ENCODE assay signal across 31 cellular contexts in the genomic region with DNA sequence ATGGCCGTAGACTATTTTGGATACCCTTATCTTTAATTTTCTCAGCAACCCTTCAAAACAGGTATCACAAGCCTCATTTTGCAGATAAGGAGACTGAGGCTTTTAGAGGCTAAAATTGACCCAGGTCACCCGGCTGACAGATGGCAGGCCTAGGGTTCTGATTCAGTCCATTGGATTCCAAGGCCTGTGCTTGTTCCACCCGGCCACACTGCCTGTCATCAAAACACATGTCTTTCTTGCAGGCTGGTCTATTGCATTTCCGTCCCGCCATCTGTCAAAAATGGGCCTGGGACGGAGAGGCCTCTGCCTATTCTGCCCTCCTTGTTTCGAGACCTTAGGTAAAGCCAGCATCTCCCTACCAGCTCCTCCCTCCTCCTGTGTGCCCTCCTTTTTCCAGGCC. TPM values are rescaled to one million over a fixed set of nuclear protein-coding genes. Genes with fewer than 3 reads are reported as not detected.
DNase-seq lines count a peak whose midpoint lies in the region; ATAC-seq, FAIRE-seq and TF ChIP-seq lines count a peak whose summit lies in the region.
"Had no signal": no experiment of that assay in that cellular context is flagged by ENCODE, and none has a peak within 500 bp of the region (broad histone marks: within the 10 kb centered on the region; RNA-seq: fewer than 3 reads in every experiment).

No MANE protein-coding gene starts in this region.

- peak overlapping the region; percentile 14 for H2BK5ac ChIP-seq in IMR-90 (ENCODE audit: low read depth, low read length, poor library complexity, severe bottlenecking)

- H2AFZ ChIP-seq in IMR-90 (replicated peaks; ENCODE audit: low read length, poor library complexity): no peak overlapping the region
- no peak overlapping the region for H2AFZ ChIP-seq in endothelial cell of umbilical vein (ENCODE audit: low read depth, low read length)

- H3K9me3 Mint-ChIP-seq in progenitor cell of endocrine pancreas (ENCODE audit: low read depth): no peaks in the 10 kb centered on the region
- H3K9me3 Mint-ChIP-seq: activated CD8-positive, alpha-beta T cell treated with anti-CD3 and anti-CD28 coated beads for 36 hours; activated naive CD4-positive, alpha-beta T cell treated with anti-CD3 and anti-CD28 coated beads, Interleukin-2, amount 50 U/mL, for 24 hours; activated T-helper 17 cell treated with anti-CD3 and anti-CD28 coated beads, Interleukin-2, amount 50 U/mL, for 72 hours; stimulated activated naive CD8-positive, alpha-beta T cell treated with anti-CD3 and anti-CD28 coated beads, Interleukin-15, Interleukin-2, amounts not matched to agents 100 ng/mL and 50 ng/mL, for 24 hours had no signal

- H3K9me3 ChIP-seq in BLaER1 (no peaks in the 10 kb centered on the region), IMR-90 (ENCODE audit: control insufficient read depth, insufficient read depth, low read length) (no peaks in the 10 kb centered on the region), endothelial cell of umbilical vein (replicated peaks; ENCODE audit: control insufficient read depth, insufficient read depth, low read length) (no peaks in the 10 kb centered on the region)
- H3K9me3 ChIP-seq: Caco-2, gastrocnemius medialis, left lung, Peyer's patch had no signal

- no peak overlapping the region for H2AK9ac ChIP-seq in IMR-90 (replicated peaks; ENCODE audit: low read depth, low read length, poor library complexity)

- intact Hi-C loops in IMR-90 (cut with micrococcal nuclease): no loop called here
- intact Hi-C loops in endothelial cell of umbilical vein (cut with micrococcal nuclease): no loop called here

- H4K8ac ChIP-seq in IMR-90 (ENCODE audit: low read depth in 2 of 2, low read length in 2 of 2): no peak overlapping the region

- no peaks in the 10 kb centered on the region for H4K20me1 ChIP-seq in BLaER1
- peaks cover 3% of the 10 kb centered on the region; the same call in 1 of the 2 replicates for H4K20me1 ChIP-seq in IMR-90 (ENCODE audit: insufficient read depth, low read length)
- H4K20me1 ChIP-seq in endothelial cell of umbilical vein (replicated peaks; ENCODE audit: control insufficient read depth, extremely low read depth, insufficient read depth, low read length): no peaks in the 10 kb centered on the region

- TF ChIP-seq POLR2A in IMR-90 (IDR thresholded peaks at IDR 0.05; ENCODE audit: low read depth, low read length): no peak
- TF ChIP-seq POLR2A in endothelial cell of umbilical vein (IDR thresholded peaks at IDR 0.05; ENCODE audit: low read depth, low read length): peak; percentile 3

- dilution Hi-C loops in IMR-90 (cut with HindIII; ENCODE audit: low sequenced_read_pairs, unreplicated experiment): no loop called here
- dilution Hi-C loops in endothelial cell of umbilical vein (cut with MboI; ENCODE audit: extremely low pct_ligation_motif_present, low sequenced_read_pairs): no loop called here

- WGBS in IMR-90 (ENCODE audit: extremely low coverage in 2 of 2, insufficient read length in 1 of 2), 2 experiments: 86% methylated on average over 1 of the region's 7 CpGs; no CpG with 5 or more reads in 1 of the 2 experiments

- TF ChIP-seq RAD21 in IMR-90 (IDR thresholded peaks at IDR 0.05; ENCODE audit: low read length): no peak

- no peak overlapping the region for H3K18ac ChIP-seq in IMR-90 (ENCODE audit: low read depth, low read length)

- H3K9me1 ChIP-seq in IMR-90 (ENCODE audit: insufficient read depth, low read length): peaks cover 39% of the 10 kb centered on the region
- H3K9me1 ChIP-seq in endothelial cell of umbilical vein (replicated peaks; ENCODE audit: control insufficient read depth, extremely low read depth, insufficient read depth, low read length): no peaks in the 10 kb centered on the region

- H2BK15ac ChIP-seq in IMR-90 (ENCODE audit: low read depth, low read length): no peak overlapping the region

- H3K23ac ChIP-seq in IMR-90 (ENCODE audit: low read depth, low read length): 0 out of 2 replicates have a peak overlapping the region, but pooled peaks have one; percentile 18

- BruUV-seq in IMR-90 (replicated peaks; lab: Mats Ljungman, UMichigan): no TSS peak
- BruUV-seq in endothelial cell of umbilical vein (replicated peaks; lab: Mats Ljungman, UMichigan): no TSS peak

- no peak overlapping the region for H2BK20ac ChIP-seq in IMR-90 (ENCODE audit: low read depth, low read length)

- H2BK120ac ChIP-seq in IMR-90 (ENCODE audit: low read depth, low read length): no peak overlapping the region

- H3K4me2 ChIP-seq in BLaER1: peak overlapping the region; percentile 97
- H3K4me2 ChIP-seq in IMR-90 (ENCODE audit: low read depth, low read length): no peak overlapping the region
- H3K4me2 ChIP-seq in endothelial cell of umbilical vein (ENCODE audit: insufficient read depth, low read length): no peak overlapping the region

- H3K4ac ChIP-seq in IMR-90 (ENCODE audit: low read depth, low read length): no peak overlapping the region

- H3K9ac ChIP-seq in BLaER1 (no peak overlapping the region), IMR-90 (ENCODE audit: low read depth, low read length) (no peak overlapping the region), endothelial cell of umbilical vein (replicated peaks; ENCODE audit: extremely low read depth, insufficient read depth, low read length) (no peak overlapping the region), rectal smooth muscle tissue (ENCODE audit: low read length) (no peak overlapping the region)

- H3K36me3 ChIP-seq in BLaER1 (no peaks in the 10 kb centered on the region), IMR-90 (ENCODE audit: control insufficient read depth, insufficient read depth, low read length) (peaks cover 7% of the 10 kb centered on the region), endothelial cell of umbilical vein (ENCODE audit: control insufficient read depth in 2 of 2, extremely low read depth in 1 of 2, insufficient read depth in 2 of 2, low read length in 2 of 2) (peaks cover 0 to 8% of the 10 kb centered on the region in 2 experiments), rectal smooth muscle tissue (ENCODE audit: control insufficient read depth, insufficient read depth, low read length) (peaks cover 7% of the 10 kb centered on the region)

- H3K4me1 Mint-ChIP-seq in progenitor cell of endocrine pancreas (ENCODE audit: low read depth): peaks cover 1% of the 10 kb centered on the region

- POLR2A ChIA-PET in IMR-90 (lab: Charles Lee; ENCODE audit: unreplicated experiment): interaction anchor here (0.6 to 1.0 kb wide), 3 partner anchors 9 to 32 kb away, joined by 3 to 8 read pairs (median 4); a partner anchor contains a TSS
- POLR2A ChIA-PET in endothelial cell of umbilical vein (lab: Charles Lee): no interaction called here

- DNase-seq in IMR-90: no peak
- DNase-seq in endothelial cell of umbilical vein (ENCODE audit: low read depth, low spot score): no peak
- DNase-seq in OCI-M2 (lab: John Stamatoyannopoulos, UW; ENCODE audit: unreplicated experiment): no peak
- DNase-seq in KG1 (lab: John Stamatoyannopoulos, UW): no peak
- no peak for DNase-seq in progenitor cell of endocrine pancreas (ENCODE audit: low spot score, unreplicated experiment)
- DNase-seq: activated CD4-positive, alpha-beta T cell treated with anti-CD3 and anti-CD28 coated beads for 1 hour; activated CD8-positive, alpha-beta T cell treated with anti-CD3 and anti-CD28 coated beads for 36 hours; Caco-2; DMS79 treated with DMSO at 0.1 percent for 48 hours; gastrocnemius medialis; left lung; NCI-H1105 treated with DMSO at 0.1 percent for 48 hours; NCI-H1930; NCI-H526 treated with DMSO at 0.1 percent for 48 hours; Peyer's patch; T-helper 17 cell had no signal

- H3K4me1 ChIP-seq in BLaER1: peaks cover 100% of the 10 kb centered on the region
- H3K4me1 ChIP-seq in IMR-90 (ENCODE audit: control insufficient read depth, insufficient read depth, low read length): peaks cover 45% of the 10 kb centered on the region
- H3K4me1 ChIP-seq in endothelial cell of umbilical vein (ENCODE audit: control insufficient read depth, extremely low read depth, insufficient read depth, low read length): peaks cover 49% of the 10 kb centered on the region
- peaks cover 71% of the 10 kb centered on the region for H3K4me1 ChIP-seq in rectal smooth muscle tissue (ENCODE audit: control insufficient read depth, insufficient read depth, low read length)

- TF ChIP-seq CTCF in IMR-90 (conservative IDR thresholded peaks at IDR 0.05; ENCODE audit: low read depth, low read length): no peak
- no peak for TF ChIP-seq CTCF in endothelial cell of umbilical vein (IDR thresholded peaks at IDR 0.05; ENCODE audit: extremely low read depth in 1 of 2, insufficient read depth in 1 of 2, low read depth in 1 of 2, low read length in 2 of 2)
- no peak for TF ChIP-seq CTCF in progenitor cell of endocrine pancreas (IDR thresholded peaks at IDR 0.05; ENCODE audit: unreplicated experiment)

- no peak overlapping the region for H4K5ac ChIP-seq in IMR-90 (ENCODE audit: low read depth, low read length)

- no peak overlapping the region for H3K56ac ChIP-seq in IMR-90 (ENCODE audit: extremely low read depth, insufficient read depth, low read length)

- H4K91ac ChIP-seq in IMR-90 (ENCODE audit: insufficient read depth, low read depth, low read length): no peak overlapping the region

- peak overlapping the region; percentile 8; the same call in 1 of the 2 replicates for H2AK5ac ChIP-seq in IMR-90 (ENCODE audit: low read depth, low read length)

- H3K4me3 ChIP-seq in BLaER1: no peak overlapping the region
- H3K4me3 ChIP-seq in IMR-90 (ENCODE audit: insufficient read depth, low read depth, low read length): no peak overlapping the region
- no peak overlapping the region for H3K4me3 ChIP-seq in endothelial cell of umbilical vein (replicated peaks in 1 of 3; ENCODE audit: insufficient read depth in 1 of 3, low read depth in 1 of 3, low read length in 3 of 3)
- no peak overlapping the region for H3K4me3 ChIP-seq in rectal smooth muscle tissue (ENCODE audit: low read length)
- H3K4me3 ChIP-seq: gastrocnemius medialis, left lung, Peyer's patch had no signal

- H3K36me3 Mint-ChIP-seq in progenitor cell of endocrine pancreas (ENCODE audit: insufficient read depth): peaks cover 2% of the 10 kb centered on the region
- H3K36me3 Mint-ChIP-seq: activated naive CD4-positive, alpha-beta T cell treated with anti-CD3 and anti-CD28 coated beads, Interleukin-2, amount 50 U/mL, for 24 hours had no signal

- no peak overlapping the region for H3K27ac ChIP-seq in BLaER1
- H3K27ac ChIP-seq in IMR-90 (ENCODE audit: insufficient read depth, low read length): no peak overlapping the region
- no peak overlapping the region for H3K27ac ChIP-seq in endothelial cell of umbilical vein (ENCODE audit: insufficient read depth, low read depth, low read length)
- peak overlapping the region; percentile 98 for H3K27ac ChIP-seq in rectal smooth muscle tissue (ENCODE audit: low read depth, low read length)
- H3K27ac ChIP-seq: C4-2B had no signal

- peaks cover 46% of the 10 kb centered on the region for H3K27me3 Mint-ChIP-seq in progenitor cell of endocrine pancreas
- H3K27me3 Mint-ChIP-seq: activated CD8-positive, alpha-beta T cell treated with anti-CD3 and anti-CD28 coated beads for 36 hours; activated naive CD4-positive, alpha-beta T cell treated with anti-CD3 and anti-CD28 coated beads, Interleukin-2, amount 50 U/mL, for 24 hours; activated T-helper 17 cell treated with anti-CD3 and anti-CD28 coated beads, Interleukin-2, amount 50 U/mL, for 72 hours; stimulated activated naive CD8-positive, alpha-beta T cell treated with anti-CD3 and anti-CD28 coated beads, Interleukin-15, Interleukin-2, amounts not matched to agents 100 ng/mL and 50 ng/mL, for 24 hours; T-helper 17 cell had no signal

- H3K14ac ChIP-seq in IMR-90 (replicated peaks; ENCODE audit: low read depth, low read length): no peak overlapping the region

- H3K27me3 ChIP-seq in BLaER1 (no peaks in the 10 kb centered on the region), IMR-90 (ENCODE audit: control insufficient read depth, insufficient read depth, low read length) (no peaks in the 10 kb centered on the region), endothelial cell of umbilical vein (ENCODE audit: control insufficient read depth in 2 of 2, insufficient read depth in 2 of 2, low read length in 2 of 2) (no peaks in the 10 kb centered on the region), rectal smooth muscle tissue (ENCODE audit: control insufficient read depth, insufficient read depth, low read length) (no peaks in the 10 kb centered on the region)
- H3K27me3 ChIP-seq: gastrocnemius medialis, left lung, Peyer's patch had no signal

- in situ Hi-C loops in IMR-90 (cut with MboI; ENCODE audit: low sequenced_read_pairs): no loop called here

- peak; percentile 4 for FAIRE-seq in endothelial cell of umbilical vein (lab: Jason Lieb, UNC)
- FAIRE-seq: endometrium, H54 had no signal

- no peak overlapping the region for H3K4me3 Mint-ChIP-seq in progenitor cell of endocrine pancreas (ENCODE audit: low read depth)
- H3K4me3 Mint-ChIP-seq: activated CD8-positive, alpha-beta T cell treated with anti-CD3 and anti-CD28 coated beads for 36 hours; activated naive CD4-positive, alpha-beta T cell treated with anti-CD3 and anti-CD28 coated beads, Interleukin-2, amount 50 U/mL, for 24 hours; activated T-helper 17 cell treated with anti-CD3 and anti-CD28 coated beads, Interleukin-2, amount 50 U/mL, for 72 hours; stimulated activated naive CD8-positive, alpha-beta T cell treated with anti-CD3 and anti-CD28 coated beads, Interleukin-15, Interleukin-2, amounts not matched to agents 100 ng/mL and 50 ng/mL, for 24 hours; T-helper 17 cell had no signal

- H3K27ac Mint-ChIP-seq in progenitor cell of endocrine pancreas: no peak overlapping the region
- H3K27ac Mint-ChIP-seq: activated CD8-positive, alpha-beta T cell treated with anti-CD3 and anti-CD28 coated beads for 36 hours; activated naive CD4-positive, alpha-beta T cell treated with anti-CD3 and anti-CD28 coated beads, Interleukin-2, amount 50 U/mL, for 24 hours; activated T-helper 17 cell treated with anti-CD3 and anti-CD28 coated beads, Interleukin-2, amount 50 U/mL, for 72 hours; stimulated activated naive CD8-positive, alpha-beta T cell treated with anti-CD3 and anti-CD28 coated beads, Interleukin-15, Interleukin-2, amounts not matched to agents 100 ng/mL and 50 ng/mL, for 24 hours; T-helper 17 cell had no signal

- CTCF ChIA-PET in IMR-90 (lab: Yijun Ruan, JAX) (interaction anchor here (1.1 kb wide), 1 partner anchor 13 kb away, joined by 3 read pairs; no protein-coding TSS in a partner anchor), endothelial cell of umbilical vein (lab: Charles Lee) (interaction anchor here (1.0 to 2.2 kb wide), 4 partner anchors 9 to 57 kb away, joined by 3 to 11 read pairs (median 6); no protein-coding TSS in a partner anchor)

- no peaks in the 10 kb centered on the region for H3K79me2 ChIP-seq in endothelial cell of umbilical vein (ENCODE audit: control insufficient read depth, insufficient read depth, low read length)

- H3K79me1 ChIP-seq in IMR-90 (ENCODE audit: low read depth in 1 of 2, low read length in 2 of 2): peaks cover 19 to 76% of the 10 kb centered on the region in 2 experiments

- ATAC-seq in IMR-90 (ENCODE audit: low read depth) (no peak), HG03139 (IDR thresholded peaks at IDR 0.05; ENCODE audit: unreplicated experiment) (no peak)
- ATAC-seq: activated CD8-positive, alpha-beta T cell treated with anti-CD3 and anti-CD28 coated beads for 36 hours; activated T-helper 17 cell treated with anti-CD3 and anti-CD28 coated beads, Interleukin-2, amount 50 U/mL, for 72 hours; gastrocnemius medialis; left lung; T-helper 17 cell had no signal

RNA-seq across cellular contexts. Expression of a gene that starts 8.1 kb away (rescaled TPM):
- 10.4 and 13.1 TPM in 2 replicates for total RNA-seq in IMR-90 (2012; rRNA removed)
- 11.7 and 14.0 TPM in 2 replicates for polyA plus RNA-seq in IMR-90 (2012; rRNA removed)
- 4.2 and 6.0 TPM in 2 replicates for polyA plus RNA-seq in IMR-90 (2012; cell fraction: cytosol; rRNA removed)
- 6.6 and 18.3 TPM in 2 replicates for polyA plus RNA-seq in IMR-90 (2012; cell fraction: nucleus; rRNA removed; ENCODE audit: low replicate concordance)
- total RNA-seq in endothelial cell of umbilical vein: 23.6 and 24.1 TPM in 2 replicates
- 9.4 and 10.4 TPM in 2 replicates for polyA plus RNA-seq in endothelial cell of umbilical vein
- polyA plus RNA-seq in endothelial cell of umbilical vein (2011; cell fraction: cytosol; rRNA removed): 11.7 and 14.2 TPM in 2 replicates
- 11.1 and 12.5 TPM in 2 replicates for polyA plus RNA-seq in endothelial cell of umbilical vein (2011; cell fraction: nucleus; rRNA removed)
- 11.4 and 13.4 TPM in 2 replicates for polyA plus RNA-seq in endothelial cell of umbilical vein (2012)
- 10.0 and 13.4 TPM in 2 replicates for polyA minus RNA-seq in endothelial cell of umbilical vein
- 3.3 TPM for polyA minus RNA-seq in endothelial cell of umbilical vein (2011; cell fraction: cytosol; rRNA and poly(A)+ RNA removed)
- 5.5 and 6.1 TPM in 2 replicates for polyA minus RNA-seq in endothelial cell of umbilical vein (2011; cell fraction: nucleus; rRNA and poly(A)+ RNA removed)
- total RNA-seq in progenitor cell of endocrine pancreas: 12.9 and 14.9 TPM in 2 replicates

RNA-seq across cellular contexts. Expression of a gene that starts 9.1 kb away (rescaled TPM):
- total RNA-seq in IMR-90 (2012; rRNA removed) (19.7 and 30.0 TPM in 2 replicates), endothelial cell of umbilical vein (46.0 and 47.3 TPM in 2 replicates), progenitor cell of endocrine pancreas (0.07 and 0.11 TPM in 2 replicates)
- polyA plus RNA-seq in IMR-90 (2012; rRNA removed) (26.0 and 30.9 TPM in 2 replicates), endothelial cell of umbilical vein (4.8 and 7.6 TPM in 2 replicates)
- 7.0 and 19.7 TPM in 2 replicates for polyA plus RNA-seq in IMR-90 (2012; cell fraction: cytosol; rRNA removed)
- 52.6 and 88.0 TPM in 2 replicates for polyA plus RNA-seq in IMR-90 (2012; cell fraction: nucleus; rRNA removed; ENCODE audit: low replicate concordance)
- polyA plus RNA-seq in endothelial cell of umbilical vein (2011; cell fraction: cytosol; rRNA removed): 6.1 and 7.0 TPM in 2 replicates
- 65.5 and 69.4 TPM in 2 replicates for polyA plus RNA-seq in endothelial cell of umbilical vein (2011; cell fraction: nucleus; rRNA removed)
- polyA plus RNA-seq in endothelial cell of umbilical vein (2012): 32.0 and 33.5 TPM in 2 replicates
- polyA minus RNA-seq in endothelial cell of umbilical vein: 24.9 and 26.7 TPM in 2 replicates
- polyA minus RNA-seq in endothelial cell of umbilical vein (2011; cell fraction: cytosol; rRNA and poly(A)+ RNA removed): 1.3 TPM
- 28.5 and 32.2 TPM in 2 replicates for polyA minus RNA-seq in endothelial cell of umbilical vein (2011; cell fraction: nucleus; rRNA and poly(A)+ RNA removed)

RNA-seq across cellular contexts. Expression of a gene that starts 19.2 kb away (rescaled TPM):
- total RNA-seq in IMR-90 (2012; rRNA removed): not detected in 2 replicates
- not detected in 2 replicates for polyA plus RNA-seq in IMR-90 (2012; rRNA removed)
- not detected in 2 replicates for polyA plus RNA-seq in IMR-90 (2012; cell fraction: cytosol; rRNA removed)
- polyA plus RNA-seq in IMR-90 (2012; cell fraction: nucleus; rRNA removed; ENCODE audit: low replicate concordance): not detected in 2 replicates
- not detected in 2 replicates for total RNA-seq in endothelial cell of umbilical vein
- not detected in 2 replicates for polyA plus RNA-seq in endothelial cell of umbilical vein
- not detected in 2 replicates for polyA plus RNA-seq in endothelial cell of umbilical vein (2011; cell fraction: cytosol; rRNA removed)
- polyA plus RNA-seq in endothelial cell of umbilical vein (2011; cell fraction: nucleus; rRNA removed): not detected in 2 replicates
- polyA plus RNA-seq in endothelial cell of umbilical vein (2012): not detected in 2 replicates
- polyA minus RNA-seq in endothelial cell of umbilical vein: not detected in 2 replicates
- polyA minus RNA-seq in endothelial cell of umbilical vein (2011; cell fraction: cytosol; rRNA and poly(A)+ RNA removed): not detected
- not detected in 2 replicates for polyA minus RNA-seq in endothelial cell of umbilical vein (2011; cell fraction: nucleus; rRNA and poly(A)+ RNA removed)
- total RNA-seq in progenitor cell of endocrine pancreas: 0.79 TPM in 1 of 2 replicates, not detected in the other
- total RNA-seq: activated CD8-positive, alpha-beta T cell treated with anti-CD3 and anti-CD28 coated beads for 36 hours; activated T-helper 17 cell treated with anti-CD3 and anti-CD28 coated beads, Interleukin-2, amount 50 U/mL, for 72 hours; dermis microvascular lymphatic vessel endothelial cell; left lung; MCF 10A; mononuclear cell; posterior vena cava; T-helper 17 cell; ureter had no signal
- polyA plus RNA-seq: AG04450 had no signal

RNA-seq across cellular contexts. Expression of a gene that starts 23.9 kb away (rescaled TPM):
- total RNA-seq in IMR-90 (2012; rRNA removed): 0.18 and 0.28 TPM in 2 replicates
- 0.87 and 1.4 TPM in 2 replicates for polyA plus RNA-seq in IMR-90 (2012; rRNA removed)
- polyA plus RNA-seq in IMR-90 (2012; cell fraction: cytosol; rRNA removed): 0.45 and 0.78 TPM in 2 replicates
- 2.8 and 3.8 TPM in 2 replicates for polyA plus RNA-seq in IMR-90 (2012; cell fraction: nucleus; rRNA removed; ENCODE audit: low replicate concordance)
- total RNA-seq in endothelial cell of umbilical vein: 1.5 and 4.3 TPM in 2 replicates
- polyA plus RNA-seq in endothelial cell of umbilical vein: 1.6 and 1.9 TPM in 2 replicates
- polyA plus RNA-seq in endothelial cell of umbilical vein (2011; cell fraction: cytosol; rRNA removed): 1.2 TPM in 2 replicates
- polyA plus RNA-seq in endothelial cell of umbilical vein (2011; cell fraction: nucleus; rRNA removed): 6.7 and 10.9 TPM in 2 replicates
- 1.8 and 3.1 TPM in 2 replicates for polyA plus RNA-seq in endothelial cell of umbilical vein (2012)
- polyA minus RNA-seq in endothelial cell of umbilical vein: 1.2 and 1.6 TPM in 2 replicates
- 4.4 TPM for polyA minus RNA-seq in endothelial cell of umbilical vein (2011; cell fraction: cytosol; rRNA and poly(A)+ RNA removed)
- polyA minus RNA-seq in endothelial cell of umbilical vein (2011; cell fraction: nucleus; rRNA and poly(A)+ RNA removed): 2.0 and 2.4 TPM in 2 replicates
- 2.5 and 2.8 TPM in 2 replicates for total RNA-seq in progenitor cell of endocrine pancreas
- total RNA-seq: dermis microvascular lymphatic vessel endothelial cell had no signal

RNA-seq across cellular contexts. Expression of a gene that starts 26.4 kb away (rescaled TPM):
- under 0.01 and 0.36 TPM in 2 replicates for total RNA-seq in IMR-90 (2012; rRNA removed)
- polyA plus RNA-seq in IMR-90 (2012; rRNA removed): 0.34 and 0.42 TPM in 2 replicates
- polyA plus RNA-seq in IMR-90 (2012; cell fraction: cytosol; rRNA removed): 0.22 and 0.55 TPM in 2 replicates
- polyA plus RNA-seq in IMR-90 (2012; cell fraction: nucleus; rRNA removed; ENCODE audit: low replicate concordance): 0.41 and 0.76 TPM in 2 replicates
- 0.65 and 1.2 TPM in 2 replicates for total RNA-seq in endothelial cell of umbilical vein
- polyA plus RNA-seq in endothelial cell of umbilical vein: 0.10 and 0.24 TPM in 2 replicates
- polyA plus RNA-seq in endothelial cell of umbilical vein (2011; cell fraction: cytosol; rRNA removed): 0.05 and 0.13 TPM in 2 replicates
- polyA plus RNA-seq in endothelial cell of umbilical vein (2011; cell fraction: nucleus; rRNA removed): 0.05 and 0.10 TPM in 2 replicates
- 0.13 and 0.65 TPM in 2 replicates for polyA plus RNA-seq in endothelial cell of umbilical vein (2012)
- 0.06 and 0.73 TPM in 2 replicates for polyA minus RNA-seq in endothelial cell of umbilical vein
- 0.10 TPM for polyA minus RNA-seq in endothelial cell of umbilical vein (2011; cell fraction: cytosol; rRNA and poly(A)+ RNA removed)
- 0.05 TPM in 2 replicates for polyA minus RNA-seq in endothelial cell of umbilical vein (2011; cell fraction: nucleus; rRNA and poly(A)+ RNA removed)
- 1.0 and 3.2 TPM in 2 replicates for total RNA-seq in progenitor cell of endocrine pancreas

Comparison
In these comparisons a context has a peak if more than half of its experiments do, and no peak if none do; other contexts are left out.
1. RNA of a gene that starts 9.1 kb away (total RNA-seq): 46.0 to 47.3 TPM in endothelial cell of umbilical vein and 19.7 to 30.0 TPM in IMR-90; 0.07 to 0.11 TPM in progenitor cell of endocrine pancreas; every median in the first group is over 10 times any median in the second.